ENCODE assay signal across 12 cellular contexts in the genomic region with DNA sequence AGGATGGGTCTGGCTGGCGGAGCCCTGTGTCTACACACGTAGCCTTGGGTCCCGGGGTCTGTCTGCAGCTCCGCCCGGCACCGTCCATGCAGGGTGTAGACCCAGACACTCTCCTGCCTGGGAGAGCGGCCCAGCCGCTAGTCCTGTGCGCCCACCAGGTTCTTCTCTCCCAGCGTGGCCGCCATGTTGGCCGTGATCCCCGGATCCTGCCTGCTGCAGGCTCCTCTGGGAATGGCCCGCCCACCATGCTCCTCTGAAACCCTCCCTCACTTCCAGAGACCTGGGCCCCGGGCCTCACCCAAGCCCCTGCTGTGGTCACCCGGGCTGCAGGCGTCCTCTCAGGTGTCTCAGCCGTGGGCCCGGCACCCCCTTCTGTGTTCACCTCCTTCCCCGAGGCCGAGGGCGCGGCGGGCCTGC. TPM values are rescaled to one million over a fixed set of nuclear protein-coding genes. Genes with fewer than 3 reads are reported as not detected.
DNase-seq lines count a peak whose midpoint lies in the region; ATAC-seq and TF ChIP-seq lines count a peak whose summit lies in the region.
"Had no signal": no experiment of that assay in that cellular context is flagged by ENCODE, and none has a peak within 500 bp of the region (broad histone marks: within the 10 kb centered on the region; RNA-seq: fewer than 3 reads in every experiment).

No MANE protein-coding gene starts in this region.

- H3K4me1 Mint-ChIP-seq in WTC11 (peaks cover 34% of the 10 kb centered on the region), Calu3 (ENCODE audit: low read depth, unreplicated experiment) (no peaks in the 10 kb centered on the region)
- H3K4me1 Mint-ChIP-seq: CD8-positive, alpha-beta memory T cell had no signal

- ATAC-seq in WTC11 (no peak), upper lobe of right lung (peak; percentile 23)

- peaks cover 7% of the 10 kb centered on the region for H3K36me3 Mint-ChIP-seq in WTC11
- H3K36me3 Mint-ChIP-seq in Calu3 (ENCODE audit: insufficient read depth, unreplicated experiment): no peaks in the 10 kb centered on the region
- H3K36me3 Mint-ChIP-seq: CD8-positive, alpha-beta memory T cell had no signal

- BruUV-seq in Calu3 (replicated peaks; lab: Mats Ljungman, UMichigan): no TSS peak

- peaks cover 7% of the 10 kb centered on the region for H3K27me3 ChIP-seq in upper lobe of right lung

- no peaks in the 10 kb centered on the region for H3K36me3 ChIP-seq in upper lobe of right lung
- H3K36me3 ChIP-seq: BLaER1 had no signal

- no peak for TF ChIP-seq CTCF in WTC11 (IDR thresholded peaks at IDR 0.05)
- TF ChIP-seq CTCF in upper lobe of right lung (IDR thresholded peaks at IDR 0.05): no peak
- no peak for TF ChIP-seq CTCF in Calu3 (IDR thresholded peaks at IDR 0.05; ENCODE audit: unreplicated experiment)

- CTCF ChIA-PET in WTC11 (lab: Charles Lee) (interaction anchor here (0.7 to 2.1 kb wide), 2 partner anchors 20 to 32 kb away, joined by 3 to 8 read pairs; no protein-coding TSS in a partner anchor), Calu3 (lab: Charles Lee) (no interaction called here)

- DNase-seq in activated gamma-delta T cell treated with Interleukin-2 at 50 U/mL for 16 hours (peak; percentile 2), activated gamma-delta T cell (lab: John Stamatoyannopoulos, UW) (no peak), WTC11 (ENCODE audit: low spot score) (no peak), posterior vena cava (ENCODE audit: low spot score) (peak; percentile 78), upper lobe of right lung (no peak), hippocampal formation (lab: John Stamatoyannopoulos, UW) (no peak), Calu3 (no peak)
- DNase-seq: 8988T; AML-193; CD8-positive, alpha-beta memory T cell; DMS 273 treated with DMSO at 0.1 percent for 48 hours had no signal

- H3K27ac Mint-ChIP-seq in WTC11 (no peak overlapping the region), Calu3 (ENCODE audit: unreplicated experiment) (no peak overlapping the region)
- H3K27ac Mint-ChIP-seq: CD8-positive, alpha-beta memory T cell had no signal

- H3K27ac ChIP-seq in upper lobe of right lung: no peak overlapping the region
- H3K27ac ChIP-seq: BLaER1 had no signal

- POLR2A ChIA-PET in WTC11 (lab: Charles Lee): no interaction called here

- H3K4me3 Mint-ChIP-seq in WTC11: no peak overlapping the region
- no peak overlapping the region for H3K4me3 Mint-ChIP-seq in Calu3 (ENCODE audit: low read depth, unreplicated experiment)
- H3K4me3 Mint-ChIP-seq: CD8-positive, alpha-beta memory T cell had no signal

- no peaks in the 10 kb centered on the region for H3K4me1 ChIP-seq in upper lobe of right lung

- H3K9me3 ChIP-seq in upper lobe of right lung: no peaks in the 10 kb centered on the region

- H3K9me3 Mint-ChIP-seq in WTC11 (peaks cover 3% of the 10 kb centered on the region; the same call in 1 of the 2 replicates), Calu3 (ENCODE audit: low read depth, unreplicated experiment) (no peaks in the 10 kb centered on the region)

- H3K27me3 Mint-ChIP-seq in WTC11 (ENCODE audit: low read depth) (no peaks in the 10 kb centered on the region), Calu3 (ENCODE audit: unreplicated experiment) (no peaks in the 10 kb centered on the region)

- intact Hi-C loops in posterior vena cava (cut with DNase I): no loop called here
- intact Hi-C loops in upper lobe of right lung (cut with DNase I): no loop called here
- intact Hi-C loops in Calu3 (cut with micrococcal nuclease; ENCODE audit: unreplicated experiment): no loop called here

- H3K4me3 ChIP-seq in upper lobe of right lung: no peak overlapping the region
- H3K4me3 ChIP-seq: BLaER1 had no signal

TF ChIP-seq in WTC11, 78 proteins besides CTCF, POLR2A, EP300 and RAD21:
- peak; percentile 21; the same call in 1 of the 2 replicates for TF ChIP-seq FOXP1 (CRISPR knock-in tag; IDR thresholded peaks at IDR 0.05; ENCODE audit: borderline replicate concordance)
- TF ChIP-seq, protein P1, sequence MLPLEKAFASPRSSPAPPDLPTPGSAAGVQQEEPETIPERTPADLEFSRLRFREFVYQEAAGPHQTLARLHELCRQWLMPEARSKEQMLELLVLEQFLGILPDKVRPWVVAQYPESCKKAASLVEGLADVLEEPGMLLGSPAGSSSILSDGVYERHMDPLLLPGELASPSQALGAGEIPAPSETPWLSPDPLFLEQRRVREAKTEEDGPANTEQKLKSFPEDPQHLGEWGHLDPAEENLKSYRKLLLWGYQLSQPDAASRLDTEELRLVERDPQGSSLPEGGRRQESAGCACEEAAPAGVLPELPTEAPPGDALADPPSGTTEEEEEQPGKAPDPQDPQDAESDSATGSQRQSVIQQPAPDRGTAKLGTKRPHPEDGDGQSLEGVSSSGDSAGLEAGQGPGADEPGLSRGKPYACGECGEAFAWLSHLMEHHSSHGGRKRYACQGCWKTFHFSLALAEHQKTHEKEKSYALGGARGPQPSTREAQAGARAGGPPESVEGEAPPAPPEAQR (CRISPR knock-in tag; IDR thresholded peaks at IDR 0.05): no peak

RNA-seq across cellular contexts. Expression of a gene that starts 57.7 kb away (rescaled TPM):
- total RNA-seq in WTC11 (2021) (34.8 to 35.4 TPM (median 34.9 TPM) in 3 replicates), posterior vena cava (10 to 100 TPM; 28.6 to 33.1 TPM), upper lobe of right lung (69.7 TPM), Calu3 (2022) (12.9 and 14.2 TPM in 2 replicates)

Comparison
In these comparisons a context has a peak if more than half of its experiments do, and no peak if none do; other contexts are left out.
1. DNase-seq: peak in activated gamma-delta T cell treated with Interleukin-2 at 50 U/mL for 16 hours (single experiment) and posterior vena cava (single experiment); none in activated gamma-delta T cell (single experiment), WTC11 (single experiment), upper lobe of right lung (single experiment), hippocampal formation (0 of 2) and Calu3 (single experiment).